2 cellular contexts compared by ENCODE assay signal in the genomic region with DNA sequence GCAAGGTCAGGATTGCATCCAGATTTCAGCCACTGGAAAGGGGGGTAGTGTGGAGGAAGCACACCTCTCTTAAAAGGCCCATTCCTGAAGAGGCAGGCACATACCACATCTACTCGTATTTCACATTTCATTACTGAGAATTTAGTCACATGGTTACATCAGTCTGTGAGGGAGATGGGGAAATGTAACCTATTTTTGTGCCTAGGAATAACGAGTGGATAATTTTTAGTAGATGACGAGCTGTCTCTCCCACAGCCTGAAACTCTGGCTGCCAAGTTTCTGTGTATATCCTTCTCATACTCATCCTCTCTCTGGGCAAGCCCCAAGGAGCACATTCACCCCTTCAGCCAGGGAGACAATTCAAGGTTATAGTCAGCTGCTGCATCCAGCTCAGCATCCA.
TF ChIP-seq lines count a peak whose summit lies in the region.

No MANE protein-coding gene starts in this region.

TF ChIP-seq in SK-N-SH treated with all-trans-retinoic acid at 6 μM for 48 hours, 23 proteins besides CTCF, POLR2A, EP300 and RAD21 (continued from another document):
- TF ChIP-seq, protein P1, sequence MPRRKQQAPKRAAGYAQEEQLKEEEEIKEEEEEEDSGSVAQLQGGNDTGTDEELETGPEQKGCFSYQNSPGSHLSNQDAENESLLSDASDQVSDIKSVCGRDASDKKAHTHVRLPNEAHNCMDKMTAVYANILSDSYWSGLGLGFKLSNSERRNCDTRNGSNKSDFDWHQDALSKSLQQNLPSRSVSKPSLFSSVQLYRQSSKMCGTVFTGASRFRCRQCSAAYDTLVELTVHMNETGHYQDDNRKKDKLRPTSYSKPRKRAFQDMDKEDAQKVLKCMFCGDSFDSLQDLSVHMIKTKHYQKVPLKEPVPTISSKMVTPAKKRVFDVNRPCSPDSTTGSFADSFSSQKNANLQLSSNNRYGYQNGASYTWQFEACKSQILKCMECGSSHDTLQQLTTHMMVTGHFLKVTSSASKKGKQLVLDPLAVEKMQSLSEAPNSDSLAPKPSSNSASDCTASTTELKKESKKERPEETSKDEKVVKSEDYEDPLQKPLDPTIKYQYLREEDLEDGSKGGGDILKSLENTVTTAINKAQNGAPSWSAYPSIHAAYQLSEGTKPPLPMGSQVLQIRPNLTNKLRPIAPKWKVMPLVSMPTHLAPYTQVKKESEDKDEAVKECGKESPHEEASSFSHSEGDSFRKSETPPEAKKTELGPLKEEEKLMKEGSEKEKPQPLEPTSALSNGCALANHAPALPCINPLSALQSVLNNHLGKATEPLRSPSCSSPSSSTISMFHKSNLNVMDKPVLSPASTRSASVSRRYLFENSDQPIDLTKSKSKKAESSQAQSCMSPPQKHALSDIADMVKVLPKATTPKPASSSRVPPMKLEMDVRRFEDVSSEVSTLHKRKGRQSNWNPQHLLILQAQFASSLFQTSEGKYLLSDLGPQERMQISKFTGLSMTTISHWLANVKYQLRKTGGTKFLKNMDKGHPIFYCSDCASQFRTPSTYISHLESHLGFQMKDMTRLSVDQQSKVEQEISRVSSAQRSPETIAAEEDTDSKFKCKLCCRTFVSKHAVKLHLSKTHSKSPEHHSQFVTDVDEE (CRISPR knock-in tag; IDR thresholded peaks at IDR 0.05): no peak
- TF ChIP-seq OSR1 (CRISPR knock-in tag; IDR thresholded peaks at IDR 0.05): no peak
- TF ChIP-seq, protein P2, sequence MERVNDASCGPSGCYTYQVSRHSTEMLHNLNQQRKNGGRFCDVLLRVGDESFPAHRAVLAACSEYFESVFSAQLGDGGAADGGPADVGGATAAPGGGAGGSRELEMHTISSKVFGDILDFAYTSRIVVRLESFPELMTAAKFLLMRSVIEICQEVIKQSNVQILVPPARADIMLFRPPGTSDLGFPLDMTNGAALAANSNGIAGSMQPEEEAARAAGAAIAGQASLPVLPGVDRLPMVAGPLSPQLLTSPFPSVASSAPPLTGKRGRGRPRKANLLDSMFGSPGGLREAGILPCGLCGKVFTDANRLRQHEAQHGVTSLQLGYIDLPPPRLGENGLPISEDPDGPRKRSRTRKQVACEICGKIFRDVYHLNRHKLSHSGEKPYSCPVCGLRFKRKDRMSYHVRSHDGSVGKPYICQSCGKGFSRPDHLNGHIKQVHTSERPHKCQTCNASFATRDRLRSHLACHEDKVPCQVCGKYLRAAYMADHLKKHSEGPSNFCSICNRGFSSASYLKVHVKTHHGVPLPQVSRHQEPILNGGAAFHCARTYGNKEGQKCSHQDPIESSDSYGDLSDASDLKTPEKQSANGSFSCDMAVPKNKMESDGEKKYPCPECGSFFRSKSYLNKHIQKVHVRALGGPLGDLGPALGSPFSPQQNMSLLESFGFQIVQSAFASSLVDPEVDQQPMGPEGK (CRISPR knock-in tag; IDR thresholded peaks at IDR 0.05; ENCODE audit: borderline replicate concordance): no peak
- TF ChIP-seq ZNF8 (CRISPR knock-in tag; IDR thresholded peaks at IDR 0.05): no peak
- no peak for TF ChIP-seq CSDC2 (CRISPR knock-in tag; IDR thresholded peaks at IDR 0.05)
- TF ChIP-seq ESRRG (CRISPR knock-in tag; IDR thresholded peaks at IDR 0.05): no peak
- TF ChIP-seq TOX (CRISPR knock-in tag; IDR thresholded peaks at IDR 0.05; ENCODE audit: borderline replicate concordance): no peak
- no peak for TF ChIP-seq ISL1 (CRISPR knock-in tag; IDR thresholded peaks at IDR 0.05)

TF ChIP-seq in WTC11, 78 proteins besides CTCF, POLR2A, EP300 and RAD21:
- TF ChIP-seq, protein P3, sequence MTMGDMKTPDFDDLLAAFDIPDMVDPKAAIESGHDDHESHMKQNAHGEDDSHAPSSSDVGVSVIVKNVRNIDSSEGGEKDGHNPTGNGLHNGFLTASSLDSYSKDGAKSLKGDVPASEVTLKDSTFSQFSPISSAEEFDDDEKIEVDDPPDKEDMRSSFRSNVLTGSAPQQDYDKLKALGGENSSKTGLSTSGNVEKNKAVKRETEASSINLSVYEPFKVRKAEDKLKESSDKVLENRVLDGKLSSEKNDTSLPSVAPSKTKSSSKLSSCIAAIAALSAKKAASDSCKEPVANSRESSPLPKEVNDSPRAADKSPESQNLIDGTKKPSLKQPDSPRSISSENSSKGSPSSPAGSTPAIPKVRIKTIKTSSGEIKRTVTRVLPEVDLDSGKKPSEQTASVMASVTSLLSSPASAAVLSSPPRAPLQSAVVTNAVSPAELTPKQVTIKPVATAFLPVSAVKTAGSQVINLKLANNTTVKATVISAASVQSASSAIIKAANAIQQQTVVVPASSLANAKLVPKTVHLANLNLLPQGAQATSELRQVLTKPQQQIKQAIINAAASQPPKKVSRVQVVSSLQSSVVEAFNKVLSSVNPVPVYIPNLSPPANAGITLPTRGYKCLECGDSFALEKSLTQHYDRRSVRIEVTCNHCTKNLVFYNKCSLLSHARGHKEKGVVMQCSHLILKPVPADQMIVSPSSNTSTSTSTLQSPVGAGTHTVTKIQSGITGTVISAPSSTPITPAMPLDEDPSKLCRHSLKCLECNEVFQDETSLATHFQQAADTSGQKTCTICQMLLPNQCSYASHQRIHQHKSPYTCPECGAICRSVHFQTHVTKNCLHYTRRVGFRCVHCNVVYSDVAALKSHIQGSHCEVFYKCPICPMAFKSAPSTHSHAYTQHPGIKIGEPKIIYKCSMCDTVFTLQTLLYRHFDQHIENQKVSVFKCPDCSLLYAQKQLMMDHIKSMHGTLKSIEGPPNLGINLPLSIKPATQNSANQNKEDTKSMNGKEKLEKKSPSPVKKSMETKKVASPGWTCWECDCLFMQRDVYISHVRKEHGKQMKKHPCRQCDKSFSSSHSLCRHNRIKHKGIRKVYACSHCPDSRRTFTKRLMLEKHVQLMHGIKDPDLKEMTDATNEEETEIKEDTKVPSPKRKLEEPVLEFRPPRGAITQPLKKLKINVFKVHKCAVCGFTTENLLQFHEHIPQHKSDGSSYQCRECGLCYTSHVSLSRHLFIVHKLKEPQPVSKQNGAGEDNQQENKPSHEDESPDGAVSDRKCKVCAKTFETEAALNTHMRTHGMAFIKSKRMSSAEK (CRISPR knock-in tag; IDR thresholded peaks at IDR 0.05; ENCODE audit: borderline replicate concordance): no peak
- no peak for TF ChIP-seq PRRX2 (CRISPR knock-in tag; IDR thresholded peaks at IDR 0.05)
- TF ChIP-seq TEAD1 (CRISPR knock-in tag; IDR thresholded peaks at IDR 0.05): no peak
- TF ChIP-seq, protein P4, sequence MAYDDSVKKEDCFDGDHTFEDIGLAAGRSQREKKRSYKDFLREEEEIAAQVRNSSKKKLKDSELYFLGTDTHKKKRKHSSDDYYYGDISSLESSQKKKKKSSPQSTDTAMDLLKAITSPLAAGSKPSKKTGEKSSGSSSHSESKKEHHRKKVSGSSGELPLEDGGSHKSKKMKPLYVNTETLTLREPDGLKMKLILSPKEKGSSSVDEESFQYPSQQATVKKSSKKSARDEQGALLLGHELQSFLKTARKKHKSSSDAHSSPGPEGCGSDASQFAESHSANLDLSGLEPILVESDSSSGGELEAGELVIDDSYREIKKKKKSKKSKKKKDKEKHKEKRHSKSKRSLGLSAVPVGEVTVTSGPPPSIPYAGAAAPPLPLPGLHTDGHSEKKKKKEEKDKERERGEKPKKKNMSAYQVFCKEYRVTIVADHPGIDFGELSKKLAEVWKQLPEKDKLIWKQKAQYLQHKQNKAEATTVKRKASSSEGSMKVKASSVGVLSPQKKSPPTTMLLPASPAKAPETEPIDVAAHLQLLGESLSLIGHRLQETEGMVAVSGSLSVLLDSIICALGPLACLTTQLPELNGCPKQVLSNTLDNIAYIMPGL (CRISPR knock-in tag; IDR thresholded peaks at IDR 0.05): no peak
- TF ChIP-seq NFE2L1 (CRISPR knock-in tag; IDR thresholded peaks at IDR 0.05): no peak
- TF ChIP-seq ZNF317 (CRISPR knock-in tag; IDR thresholded peaks at IDR 0.05; ENCODE audit: borderline replicate concordance, low read depth): no peak
- TF ChIP-seq NR3C1 (CRISPR knock-in tag; conservative IDR thresholded peaks at IDR 0.05; ENCODE audit: low read depth): no peak
- TF ChIP-seq, protein P5, sequence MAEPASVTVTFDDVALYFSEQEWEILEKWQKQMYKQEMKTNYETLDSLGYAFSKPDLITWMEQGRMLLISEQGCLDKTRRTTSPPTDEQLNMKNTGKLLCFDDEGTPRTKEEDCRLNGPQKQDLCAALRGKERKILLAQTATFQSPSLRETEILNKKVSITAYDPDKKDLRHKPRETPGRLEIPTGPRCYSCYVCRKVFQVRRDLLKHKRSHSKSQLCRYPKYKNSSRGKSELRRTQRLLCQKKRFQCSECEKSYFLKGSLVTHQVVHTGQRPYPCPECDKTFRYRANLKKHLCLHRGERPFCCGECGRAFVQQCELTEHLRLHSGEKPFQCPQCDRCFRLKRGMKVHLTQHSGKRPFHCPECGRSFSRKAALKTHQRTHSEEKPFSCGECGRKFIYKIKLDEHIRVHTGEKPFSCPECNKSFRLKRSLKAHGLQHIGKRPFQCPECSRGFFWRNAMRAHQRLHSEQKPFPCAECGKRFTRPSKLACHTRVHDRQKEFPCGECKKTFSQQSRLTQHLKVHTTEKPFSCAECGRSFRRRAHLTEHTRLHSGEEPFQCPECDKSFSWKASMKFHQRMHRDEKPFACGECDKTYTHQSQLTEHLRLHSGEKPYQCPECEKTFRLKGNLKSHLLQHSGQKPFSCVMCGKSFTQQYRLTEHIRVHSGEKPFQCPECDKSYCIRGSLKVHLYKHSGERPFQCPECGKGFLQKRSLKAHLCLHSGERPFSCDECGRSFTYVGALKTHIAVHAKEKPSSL (CRISPR knock-in tag; conservative IDR thresholded peaks at IDR 0.05): no peak
- TF ChIP-seq, protein P6, sequence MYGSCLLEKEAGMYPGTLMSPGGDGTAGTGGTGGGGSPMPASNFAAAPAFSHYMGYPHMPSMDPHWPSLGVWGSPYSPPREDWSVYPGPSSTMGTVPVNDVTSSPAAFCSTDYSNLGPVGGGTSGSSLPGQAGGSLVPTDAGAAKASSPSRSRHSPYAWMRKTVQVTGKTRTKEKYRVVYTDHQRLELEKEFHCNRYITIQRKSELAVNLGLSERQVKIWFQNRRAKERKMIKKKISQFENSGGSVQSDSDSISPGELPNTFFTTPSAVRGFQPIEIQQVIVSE (CRISPR knock-in tag; IDR thresholded peaks at IDR 0.05; ENCODE audit: borderline replicate concordance): no peak
- no peak for TF ChIP-seq ZNF671 (CRISPR knock-in tag; IDR thresholded peaks at IDR 0.05)
- TF ChIP-seq, protein P7, sequence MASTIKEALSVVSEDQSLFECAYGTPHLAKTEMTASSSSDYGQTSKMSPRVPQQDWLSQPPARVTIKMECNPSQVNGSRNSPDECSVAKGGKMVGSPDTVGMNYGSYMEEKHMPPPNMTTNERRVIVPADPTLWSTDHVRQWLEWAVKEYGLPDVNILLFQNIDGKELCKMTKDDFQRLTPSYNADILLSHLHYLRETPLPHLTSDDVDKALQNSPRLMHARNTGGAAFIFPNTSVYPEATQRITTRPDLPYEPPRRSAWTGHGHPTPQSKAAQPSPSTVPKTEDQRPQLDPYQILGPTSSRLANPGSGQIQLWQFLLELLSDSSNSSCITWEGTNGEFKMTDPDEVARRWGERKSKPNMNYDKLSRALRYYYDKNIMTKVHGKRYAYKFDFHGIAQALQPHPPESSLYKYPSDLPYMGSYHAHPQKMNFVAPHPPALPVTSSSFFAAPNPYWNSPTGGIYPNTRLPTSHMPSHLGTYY (CRISPR knock-in tag; IDR thresholded peaks at IDR 0.05): no peak
- TF ChIP-seq JAZF1 (CRISPR knock-in tag; IDR thresholded peaks at IDR 0.05): no peak
- TF ChIP-seq KAT7 (CRISPR knock-in tag; IDR thresholded peaks at IDR 0.05; ENCODE audit: borderline replicate concordance): no peak
- no peak for TF ChIP-seq TCF7 (CRISPR knock-in tag; IDR thresholded peaks at IDR 0.05; ENCODE audit: low read depth)
- TF ChIP-seq, protein P8, sequence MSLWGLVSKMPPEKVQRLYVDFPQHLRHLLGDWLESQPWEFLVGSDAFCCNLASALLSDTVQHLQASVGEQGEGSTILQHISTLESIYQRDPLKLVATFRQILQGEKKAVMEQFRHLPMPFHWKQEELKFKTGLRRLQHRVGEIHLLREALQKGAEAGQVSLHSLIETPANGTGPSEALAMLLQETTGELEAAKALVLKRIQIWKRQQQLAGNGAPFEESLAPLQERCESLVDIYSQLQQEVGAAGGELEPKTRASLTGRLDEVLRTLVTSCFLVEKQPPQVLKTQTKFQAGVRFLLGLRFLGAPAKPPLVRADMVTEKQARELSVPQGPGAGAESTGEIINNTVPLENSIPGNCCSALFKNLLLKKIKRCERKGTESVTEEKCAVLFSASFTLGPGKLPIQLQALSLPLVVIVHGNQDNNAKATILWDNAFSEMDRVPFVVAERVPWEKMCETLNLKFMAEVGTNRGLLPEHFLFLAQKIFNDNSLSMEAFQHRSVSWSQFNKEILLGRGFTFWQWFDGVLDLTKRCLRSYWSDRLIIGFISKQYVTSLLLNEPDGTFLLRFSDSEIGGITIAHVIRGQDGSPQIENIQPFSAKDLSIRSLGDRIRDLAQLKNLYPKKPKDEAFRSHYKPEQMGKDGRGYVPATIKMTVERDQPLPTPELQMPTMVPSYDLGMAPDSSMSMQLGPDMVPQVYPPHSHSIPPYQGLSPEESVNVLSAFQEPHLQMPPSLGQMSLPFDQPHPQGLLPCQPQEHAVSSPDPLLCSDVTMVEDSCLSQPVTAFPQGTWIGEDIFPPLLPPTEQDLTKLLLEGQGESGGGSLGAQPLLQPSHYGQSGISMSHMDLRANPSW (CRISPR knock-in tag; conservative IDR thresholded peaks at IDR 0.05; ENCODE audit: low read depth): no peak
- TF ChIP-seq, protein P9, sequence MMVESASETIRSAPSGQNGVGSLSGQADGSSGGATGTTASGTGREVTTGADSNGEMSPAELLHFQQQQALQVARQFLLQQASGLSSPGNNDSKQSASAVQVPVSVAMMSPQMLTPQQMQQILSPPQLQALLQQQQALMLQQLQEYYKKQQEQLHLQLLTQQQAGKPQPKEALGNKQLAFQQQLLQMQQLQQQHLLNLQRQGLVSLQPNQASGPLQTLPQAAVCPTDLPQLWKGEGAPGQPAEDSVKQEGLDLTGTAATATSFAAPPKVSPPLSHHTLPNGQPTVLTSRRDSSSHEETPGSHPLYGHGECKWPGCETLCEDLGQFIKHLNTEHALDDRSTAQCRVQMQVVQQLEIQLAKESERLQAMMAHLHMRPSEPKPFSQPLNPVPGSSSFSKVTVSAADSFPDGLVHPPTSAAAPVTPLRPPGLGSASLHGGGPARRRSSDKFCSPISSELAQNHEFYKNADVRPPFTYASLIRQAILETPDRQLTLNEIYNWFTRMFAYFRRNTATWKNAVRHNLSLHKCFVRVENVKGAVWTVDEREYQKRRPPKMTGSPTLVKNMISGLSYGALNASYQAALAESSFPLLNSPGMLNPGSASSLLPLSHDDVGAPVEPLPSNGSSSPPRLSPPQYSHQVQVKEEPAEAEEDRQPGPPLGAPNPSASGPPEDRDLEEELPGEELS (CRISPR knock-in tag; IDR thresholded peaks at IDR 0.05): no peak
